ENCODE assay signal across 20 cellular contexts in genomic region chr10:17961551-17962422, GRCh38.
DNase-seq lines count a peak whose midpoint lies in the region; ATAC-seq, FAIRE-seq and TF ChIP-seq lines count a peak whose summit lies in the region.
"Had no signal": no experiment of that assay in that cellular context is flagged by ENCODE, and none has a peak within 500 bp of the region (broad histone marks: within the 10 kb centered on the region; RNA-seq: fewer than 3 reads in every experiment).

No MANE protein-coding gene starts in this region.

- H3K4me3 ChIP-seq in DND-41 (ENCODE audit: low read depth in 1 of 2, low read length in 2 of 2) (no peak overlapping the region), astrocyte of the cerebellum (ENCODE audit: low read depth, low read length) (no peak overlapping the region)

- no peak overlapping the region for H3K4me2 ChIP-seq in DND-41 (ENCODE audit: insufficient read depth, low read length)

- H3K27me3 ChIP-seq in DND-41 (ENCODE audit: insufficient read depth, low read length, poor library complexity) = no peaks in the 10 kb centered on the region

- no peaks in the 10 kb centered on the region for H3K4me1 ChIP-seq in DND-41 (ENCODE audit: insufficient read depth, low read length)

- no peaks in the 10 kb centered on the region for H4K20me1 ChIP-seq in DND-41 (ENCODE audit: insufficient read depth, low read length)

- in situ Hi-C loops in astrocyte of the cerebellum (cut with HindIII; ENCODE audit: low sequenced_read_pairs) (no loop called here), GM13977 (cut with MboI; ENCODE audit: low pct_unique_long_range_greater_than_20kb, low sequenced_read_pairs, unreplicated experiment) (no loop called here)

- no peak overlapping the region for H3K9ac ChIP-seq in DND-41 (ENCODE audit: low read depth, low read length)

- H3K27ac ChIP-seq in DND-41 (ENCODE audit: low read length) = no peak overlapping the region

- TF ChIP-seq CTCF in DND-41 (IDR thresholded peaks at IDR 0.05; ENCODE audit: borderline replicate concordance, extremely low read depth, low read length, poor library complexity, severe bottlenecking) (no peak), astrocyte of the cerebellum (IDR thresholded peaks at IDR 0.05; ENCODE audit: low read depth, low read length, missing control alignments) (no peak), GM13977 (IDR thresholded peaks at IDR 0.05; ENCODE audit: extremely low read depth, insufficient read depth, missing control alignments) (no peak)

- DNase-seq in DND-41 (no peak), NCI-H226 (peak; percentile 72), astrocyte of the cerebellum (ENCODE audit: low read depth) (peak; percentile 20), cerebellar cortex (ENCODE audit: low spot score) (no peak), GM13977 (ENCODE audit: low spot score) (no peak)
- DNase-seq in stimulated activated naive CD4-positive, alpha-beta T cell (lab: John Stamatoyannopoulos, UW) = no peak
- DNase-seq: activated CD4-positive, alpha-beta T cell treated with anti-CD3 and anti-CD28 coated beads for 36 hours; activated CD8-positive, alpha-beta memory T cell treated with anti-CD3 and anti-CD28 coated beads, Interleukin-2, amount 50 U/mL, for 48 hours; activated naive CD4-positive, alpha-beta T cell treated with anti-CD3 and anti-CD28 coated beads for 36 hours; effector CD8-positive, alpha-beta T cell; foreskin melanocyte; naive B cell; NCI-H2081; NCI-H82; stimulated activated CD4-positive, alpha-beta T cell treated with anti-CD3 and anti-CD28 coated beads, Interleukin-12 subunit alpha, Interleukin-12 subunit beta, amount 100 ng/mL, for 4 hours; T-helper 17 cell had no signal

- peak; percentile 38 for FAIRE-seq in islet of Langerhans (lab: Jason Lieb, UNC)
- FAIRE-seq: bronchial epithelial cell had no signal

- peaks cover 3% of the 10 kb centered on the region for H3K9me3 ChIP-seq in DND-41 (ENCODE audit: insufficient read depth, low read length, severe bottlenecking)

- ATAC-seq in DND-41 (ENCODE audit: insufficient read depth, low read depth) (0 out of 3 replicates have a peak, but pooled peaks have one; percentile 45), GM18907 (IDR thresholded peaks at IDR 0.05; ENCODE audit: unreplicated experiment) (no peak)
- ATAC-seq: activated CD4-positive, alpha-beta T cell treated with anti-CD3 and anti-CD28 coated beads for 36 hours; Right ventricle myocardium inferior; T-helper 17 cell had no signal

- no peaks in the 10 kb centered on the region for H3K79me2 ChIP-seq in DND-41 (ENCODE audit: insufficient read depth, low read length)

- H3K36me3 ChIP-seq in DND-41 (ENCODE audit: insufficient read depth, low read length) = no peaks in the 10 kb centered on the region

- no peak overlapping the region for H2AFZ ChIP-seq in DND-41 (ENCODE audit: low read depth, low read length)

Comparison
In these comparisons a context has a peak if more than half of its experiments do, and no peak if none do; other contexts are left out.
1. DNase-seq: peak in NCI-H226 (single experiment) and astrocyte of the cerebellum (single experiment); none in DND-41 (single experiment), cerebellar cortex (single experiment), stimulated activated naive CD4-positive, alpha-beta T cell (0 of 6) and GM13977 (single experiment).